10 cellular contexts compared by ENCODE assay signal in genomic region chr6:88492824-88493223, GRCh38.
DNase-seq lines count a peak whose midpoint lies in the region; ATAC-seq and TF ChIP-seq lines count a peak whose summit lies in the region.
"Had no signal": no experiment of that assay in that cellular context is flagged by ENCODE, and none has a peak within 500 bp of the region (broad histone marks: within the 10 kb centered on the region; RNA-seq: fewer than 3 reads in every experiment).

No MANE protein-coding gene starts in this region.

- no peak overlapping the region for H2AFZ ChIP-seq in osteoblast (ENCODE audit: low read length)

- ATAC-seq in HG03135 (IDR thresholded peaks at IDR 0.05; ENCODE audit: unreplicated experiment) = no peak
- no peak for ATAC-seq in natural killer cell

- H3K4me1 Mint-ChIP-seq in natural killer cell = no peaks in the 10 kb centered on the region

- H3K27ac ChIP-seq in osteoblast (ENCODE audit: low read depth, low read length) = no peak overlapping the region

- no peaks in the 10 kb centered on the region for H3K4me1 ChIP-seq in osteoblast (ENCODE audit: insufficient read depth, low read length)

- peaks cover 5 to 9% of the 10 kb centered on the region in 2 donors for H3K27me3 Mint-ChIP-seq in natural killer cell (ENCODE audit: low read depth in 2 of 2)

- H3K4me3 Mint-ChIP-seq in natural killer cell = no peak overlapping the region

- H3K36me3 Mint-ChIP-seq in natural killer cell = no peaks in the 10 kb centered on the region

- H3K79me2 ChIP-seq in osteoblast (ENCODE audit: insufficient read depth, low read length) = no peaks in the 10 kb centered on the region

- H3K4me3 ChIP-seq in GM06990 (replicated peaks; ENCODE audit: low read depth, low read length) (no peak overlapping the region), choroid plexus epithelial cell (ENCODE audit: low read depth, low read length) (no peak overlapping the region), osteoblast (ENCODE audit: insufficient read depth, low read length) (no peak overlapping the region)

- intact Hi-C loops in natural killer cell (cut with micrococcal nuclease) = no loop called here

- DNase-seq in GM06990 (ENCODE audit: extremely low read depth, insufficient read length) (no peak), MV-4-11 (lab: John Stamatoyannopoulos, UW) (peak; percentile 20), choroid plexus epithelial cell (ENCODE audit: low read depth) (peak; percentile 77), osteoblast (ENCODE audit: insufficient read length, low spot score, missing footprints) (no peak), natural killer cell (no peak)
- no peak for DNase-seq in activated naive CD4-positive, alpha-beta T cell treated with Interleukin-2 at 50 U/mL for 16 hours
- DNase-seq in stimulated activated CD4-positive, alpha-beta T cell treated with anti-CD3 and anti-CD28 coated beads, Interleukin-12 subunit alpha, Interleukin-12 subunit beta, amount 100 ng/mL, for 4 hours = no peak
- DNase-seq: GOT3, NCI-H748 treated with DMSO at 0.1 percent for 48 hours had no signal

- no peaks in the 10 kb centered on the region for H3K36me3 ChIP-seq in GM06990 (ENCODE audit: control insufficient read depth, insufficient read depth, low read length)
- H3K36me3 ChIP-seq in osteoblast (ENCODE audit: insufficient read depth, low read length) = no peaks in the 10 kb centered on the region

- no peak overlapping the region for H3K27ac Mint-ChIP-seq in natural killer cell

- H3K9me3 Mint-ChIP-seq in natural killer cell = peaks cover 0 to 4% of the 10 kb centered on the region in 2 donors

- no peak overlapping the region for H3K4me2 ChIP-seq in osteoblast (ENCODE audit: insufficient read depth, low read length)

- TF ChIP-seq CTCF in GM06990 (IDR thresholded peaks at IDR 0.05; ENCODE audit: insufficient read depth, low read length, poor library complexity, severe bottlenecking) = peak; percentile 18
- peak; percentile 72 for TF ChIP-seq CTCF in choroid plexus epithelial cell (conservative IDR thresholded peaks at IDR 0.05; ENCODE audit: low read depth, low read length)
- peak; percentile 53 for TF ChIP-seq CTCF in osteoblast (IDR thresholded peaks at IDR 0.05; ENCODE audit: extremely low read depth, low read depth, low read length)
- no peak for TF ChIP-seq CTCF in natural killer cell (IDR thresholded peaks at IDR 0.05)

- no peaks in the 10 kb centered on the region for H4K20me1 ChIP-seq in osteoblast (ENCODE audit: insufficient read depth, low read length)

- H3K9me3 ChIP-seq in osteoblast (ENCODE audit: low read depth, low read length) = no peaks in the 10 kb centered on the region

- H3K27me3 ChIP-seq in GM06990 (replicated peaks; ENCODE audit: control insufficient read depth, insufficient read depth, low read length) = no peaks in the 10 kb centered on the region
- no peaks in the 10 kb centered on the region for H3K27me3 ChIP-seq in osteoblast (ENCODE audit: insufficient read depth, low read length)

Comparison
In these comparisons a context has a peak if more than half of its experiments do, and no peak if none do; other contexts are left out.
1. DNase-seq: peak in MV-4-11 (single experiment) and choroid plexus epithelial cell (single experiment); none in GM06990 (single experiment), osteoblast (single experiment), activated naive CD4-positive, alpha-beta T cell treated with Interleukin-2 at 50 U/mL for 16 hours (single experiment), stimulated activated CD4-positive, alpha-beta T cell treated with anti-CD3 and anti-CD28 coated beads, Interleukin-12 subunit alpha, Interleukin-12 subunit beta, amount 100 ng/mL, for 4 hours (single experiment) and natural killer cell (single experiment).